In genomic region chr16:66752958-66753357, GRCh38 we compare ENCODE assay signal across 21 cellular contexts. TPM values are rescaled to one million over a fixed set of nuclear protein-coding genes. Genes with fewer than 3 reads are reported as not detected.
"Had no signal": no experiment of that assay in that cellular context is flagged by ENCODE, and none has a peak within 500 bp of the region (broad histone marks: within the 10 kb centered on the region; RNA-seq: fewer than 3 reads in every experiment).

No MANE protein-coding gene starts in this region.

- ATAC-seq: activated CD4-positive, alpha-beta T cell treated with anti-CD3 and anti-CD28 coated beads for 36 hours; activated CD8-positive, alpha-beta memory T cell treated with anti-CD3 and anti-CD28 coated beads, Interleukin-2, amount 10 ng/mL, durations not matched to agents 7 days and 5 days; activated T-helper 17 cell treated with anti-CD3 and anti-CD28 coated beads, Interleukin-2, amount 50 U/mL, for 72 hours; gastroesophageal sphincter; heart left ventricle; stimulated activated effector memory CD8-positive, alpha-beta T cell treated with anti-CD3 and anti-CD28 coated beads, Interleukin-12 subunit alpha, Interleukin-12 subunit beta, amount 100 ng/mL, for 72 hours; T-cell; WTC11 had no signal

- H3K27ac ChIP-seq: esophagus muscularis mucosa, heart left ventricle, left ventricle myocardium inferior, parathyroid adenoma had no signal

- H3K27ac Mint-ChIP-seq: activated CD4-positive, alpha-beta T cell treated with anti-CD3 and anti-CD28 coated beads for 36 hours; WTC11 had no signal

- H3K36me3 Mint-ChIP-seq: naive B cell had no signal

- H3K27me3 ChIP-seq: esophagus muscularis mucosa, gastroesophageal sphincter, heart left ventricle, stomach had no signal

- H3K9ac ChIP-seq: parathyroid adenoma had no signal

- H3K9me3 ChIP-seq: esophagus muscularis mucosa, gastroesophageal sphincter, heart left ventricle, left ventricle myocardium inferior, stomach had no signal

- H3K4me3 ChIP-seq: gastroesophageal sphincter, left ventricle myocardium inferior, smooth muscle cell had no signal

- DNase-seq: activated CD4-positive, alpha-beta memory T cell treated with anti-CD3 and anti-CD28 coated beads, Interleukin-2, amount 10 ng/mL, durations not matched to agents 7 days and 5 days; activated CD4-positive, alpha-beta T cell treated with anti-CD3 and anti-CD28 coated beads for 36 hours; activated CD8-positive, alpha-beta memory T cell treated with anti-CD3 and anti-CD28 coated beads, Interleukin-2, amount 10 ng/mL, durations not matched to agents 7 days and 5 days; activated naive CD4-positive, alpha-beta T cell; cortex of kidney; heart left ventricle; left ventricle myocardium inferior; naive B cell; stimulated activated CD4-positive, alpha-beta T cell treated with anti-CD3 and anti-CD28 coated beads, Interleukin-4, amount 100 ng/mL, for 24 hours; stomach; T-cell had no signal

- H3K9me3 Mint-ChIP-seq: activated CD4-positive, alpha-beta memory T cell treated with anti-CD3 and anti-CD28 coated beads, Interleukin-2, amount 10 ng/mL, durations not matched to agents 7 days and 5 days; activated T-helper 17 cell treated with anti-CD3 and anti-CD28 coated beads, Interleukin-2, amount 50 U/mL, for 72 hours; memory B cell; naive B cell; stimulated activated effector memory CD8-positive, alpha-beta T cell treated with anti-CD3 and anti-CD28 coated beads, Interleukin-12 subunit alpha, Interleukin-12 subunit beta, amount 100 ng/mL, for 72 hours; T-cell; type B pancreatic cell; WTC11 had no signal

RNA-seq across cellular contexts. Expression of gene TERB1, which starts 48.4 kb away (rescaled TPM):
- total RNA-seq: esophagus muscularis mucosa, heart left ventricle, kidney epithelial cell, left ventricle myocardium inferior, smooth muscle cell, stomach, WTC11 had no signal
- polyA plus RNA-seq: heart left ventricle, smooth muscle cell, stomach had no signal
